ENCODE assay signal across 1 cellular context in genomic region chr14:68482018-68482417, GRCh38.
TF ChIP-seq lines count a peak whose summit lies in the region.

No MANE protein-coding gene starts in this region.

TF ChIP-seq in liver, 16 proteins besides CTCF, POLR2A, EP300 and RAD21 (continued from another document):
- TF ChIP-seq REST (IDR thresholded peaks at IDR 0.05) (no peak), RXRA (IDR thresholded peaks at IDR 0.05) (peak; percentile 44 to 64), HNF4G (IDR thresholded peaks at IDR 0.05) (peak; percentile 21), HNF4A (conservative IDR thresholded peaks at IDR 0.05) (peak; percentile 72 to 81), GABPA (IDR thresholded peaks at IDR 0.05 in 1 of 2, conservative IDR thresholded peaks at IDR 0.05 in 1 of 2) (no peak), SP1 (IDR thresholded peaks at IDR 0.05) (peak; percentile 49), FOXA1 (IDR thresholded peaks at IDR 0.05) (no peak)
- TF ChIP-seq, protein P1, sequence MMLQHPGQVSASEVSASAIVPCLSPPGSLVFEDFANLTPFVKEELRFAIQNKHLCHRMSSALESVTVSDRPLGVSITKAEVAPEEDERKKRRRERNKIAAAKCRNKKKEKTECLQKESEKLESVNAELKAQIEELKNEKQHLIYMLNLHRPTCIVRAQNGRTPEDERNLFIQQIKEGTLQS (IDR thresholded peaks at IDR 0.05): no peak
